ENCODE assay signal across 13 cellular contexts in genomic region chr9:93673844-93674334, GRCh38.
DNase-seq lines count a peak whose midpoint lies in the region; ATAC-seq and TF ChIP-seq lines count a peak whose summit lies in the region.
"Had no signal": no experiment of that assay in that cellular context is flagged by ENCODE, and none has a peak within 500 bp of the region (broad histone marks: within the 10 kb centered on the region; RNA-seq: fewer than 3 reads in every experiment).

No MANE protein-coding gene starts in this region.

- H3K36me3 Mint-ChIP-seq in neural crest cell (ENCODE audit: low read depth): peaks cover 7% of the 10 kb centered on the region

- ATAC-seq in DND-41 (ENCODE audit: insufficient read depth, low read depth) (no peak), HG02571 (IDR thresholded peaks at IDR 0.05; ENCODE audit: unreplicated experiment) (no peak)
- ATAC-seq: psoas muscle had no signal

- H3K27me3 ChIP-seq in DND-41 (ENCODE audit: insufficient read depth, low read length, poor library complexity): no peaks in the 10 kb centered on the region

- no peak overlapping the region for H3K9ac ChIP-seq in DND-41 (ENCODE audit: low read depth, low read length)

- peaks cover 10% of the 10 kb centered on the region for H3K27me3 Mint-ChIP-seq in neural crest cell (ENCODE audit: low read depth)
- H3K27me3 Mint-ChIP-seq: activated CD4-positive, alpha-beta T cell treated with anti-CD3 and anti-CD28 coated beads, Interleukin-2, amount 10 ng/mL, durations not matched to agents 24 days and 14 days; B cell had no signal

- H3K9me3 Mint-ChIP-seq in neural crest cell: peaks cover 4% of the 10 kb centered on the region
- H3K9me3 Mint-ChIP-seq: activated CD4-positive, alpha-beta T cell treated with anti-CD3 and anti-CD28 coated beads, Interleukin-2, amount 10 ng/mL, durations not matched to agents 24 days and 14 days had no signal

- no peaks in the 10 kb centered on the region for H3K4me1 ChIP-seq in DND-41 (ENCODE audit: insufficient read depth, low read length)
- H3K4me1 ChIP-seq: psoas muscle had no signal

- no peak overlapping the region for H3K27ac ChIP-seq in DND-41 (ENCODE audit: low read length)
- H3K27ac ChIP-seq: psoas muscle had no signal

- peaks cover 6% of the 10 kb centered on the region for H3K4me1 Mint-ChIP-seq in neural crest cell
- H3K4me1 Mint-ChIP-seq: activated CD4-positive, alpha-beta T cell treated with anti-CD3 and anti-CD28 coated beads, Interleukin-2, amount 10 ng/mL, durations not matched to agents 24 days and 14 days; B cell had no signal

- peaks cover 55% of the 10 kb centered on the region for H3K36me3 ChIP-seq in DND-41 (ENCODE audit: insufficient read depth, low read length)

- H3K4me3 Mint-ChIP-seq in neural crest cell: peak overlapping the region; percentile 57
- H3K4me3 Mint-ChIP-seq: activated CD4-positive, alpha-beta T cell treated with anti-CD3 and anti-CD28 coated beads, Interleukin-2, amount 10 ng/mL, durations not matched to agents 24 days and 14 days; B cell had no signal

- H3K79me2 ChIP-seq in DND-41 (ENCODE audit: insufficient read depth, low read length): no peaks in the 10 kb centered on the region

- H2AFZ ChIP-seq in DND-41 (ENCODE audit: low read depth, low read length): no peak overlapping the region

- peaks cover 25% of the 10 kb centered on the region for H4K20me1 ChIP-seq in DND-41 (ENCODE audit: insufficient read depth, low read length)

- DNase-seq in 8988T (peak; percentile 19), DND-41 (peak; percentile 3), ecto neural progenitor cell (ENCODE audit: low spot score) (peak; percentile 32), neural crest cell (ENCODE audit: low read depth, low spot score) (no peak), H4 (ENCODE audit: low spot score) (no peak), cerebellar cortex (ENCODE audit: low spot score) (no peak), NCI-H1694 (lab: John Stamatoyannopoulos, UW) (no peak)
- DNase-seq: activated CD4-positive, alpha-beta T cell treated with anti-CD3 and anti-CD28 coated beads, Interleukin-2, amount 10 ng/mL, durations not matched to agents 24 days and 14 days; NCI-H1694 treated with DMSO at 0.1 percent for 48 hours; SIG-M5 had no signal

- TF ChIP-seq CTCF in DND-41 (IDR thresholded peaks at IDR 0.05; ENCODE audit: borderline replicate concordance, extremely low read depth, low read length, poor library complexity, severe bottlenecking) (no peak), neural crest cell (conservative IDR thresholded peaks at IDR 0.05) (no peak)

- no peak overlapping the region for H3K27ac Mint-ChIP-seq in neural crest cell (ENCODE audit: unreplicated experiment)
- H3K27ac Mint-ChIP-seq: activated CD4-positive, alpha-beta T cell treated with anti-CD3 and anti-CD28 coated beads, Interleukin-2, amount 10 ng/mL, durations not matched to agents 24 days and 14 days; B cell had no signal

- H3K9me3 ChIP-seq in DND-41 (ENCODE audit: insufficient read depth, low read length, severe bottlenecking): no peaks in the 10 kb centered on the region
- H3K9me3 ChIP-seq: psoas muscle had no signal

- no peak overlapping the region for H3K4me3 ChIP-seq in DND-41 (ENCODE audit: low read depth in 1 of 2, low read length in 2 of 2)
- H3K4me3 ChIP-seq: psoas muscle had no signal

- H3K4me2 ChIP-seq in DND-41 (ENCODE audit: insufficient read depth, low read length): no peak overlapping the region

Comparison
In these comparisons a context has a peak if more than half of its experiments do, and no peak if none do; other contexts are left out.
1. DNase-seq: peak in 8988T (single experiment), DND-41 (single experiment) and ecto neural progenitor cell (single experiment); none in neural crest cell (single experiment), H4 (single experiment), cerebellar cortex (single experiment) and NCI-H1694 (single experiment).